In genomic region chr9:129968690-129969485, GRCh38 we compare ENCODE assay signal across 10 cellular contexts.
A peak's percentile ranks its signal among the peaks of the same experiment; 100 is the strongest.
DNase-seq lines count a peak whose midpoint lies in the region; ATAC-seq and TF ChIP-seq lines count a peak whose summit lies in the region.
"Had no signal": no experiment of that assay in that cellular context is flagged by ENCODE, and none has a peak within 500 bp of the region (broad histone marks: within the 10 kb centered on the region; RNA-seq: fewer than 3 reads in every experiment).

No MANE protein-coding gene starts in this region.

- peaks cover 48% of the 10 kb centered on the region for H3K4me1 Mint-ChIP-seq in T-helper 2 cell treated with Interferon-gamma antibody and Interleukin-4, amounts not matched to agents 5 μg/mL and 100 μg/mL, for 36 hours (ENCODE audit: low read depth)
- peaks cover 52% of the 10 kb centered on the region for H3K4me1 Mint-ChIP-seq in activated CD4-positive, alpha-beta memory T cell treated with anti-CD3 and anti-CD28 coated beads, Interleukin-2, amount 10 ng/mL, durations not matched to agents 7 days and 5 days

- peak overlapping the region; percentile 47 for H3K27ac Mint-ChIP-seq in T-helper 2 cell treated with Interferon-gamma antibody and Interleukin-4, amounts not matched to agents 5 μg/mL and 100 μg/mL, for 36 hours
- H3K27ac Mint-ChIP-seq in activated CD4-positive, alpha-beta memory T cell treated with anti-CD3 and anti-CD28 coated beads, Interleukin-2, amount 10 ng/mL, durations not matched to agents 7 days and 5 days: peak overlapping the region; percentile 3

- POLR2A ChIA-PET in activated CD4-positive, alpha-beta memory T cell treated with anti-CD3 and anti-CD28 coated beads, Interleukin-2, amount 10 ng/mL, durations not matched to agents 7 days and 5 days (lab: Charles Lee): interaction anchor here (0.6 to 1.7 kb wide), 5 partner anchors 19 to 84 kb away, joined by 3 to 4 read pairs (median 3); partner anchors contain the start of gene FNBP1

- H3K27ac ChIP-seq in gastroesophageal sphincter (peak overlapping the region; percentile 45 to 96 (median 88)), stomach smooth muscle (ENCODE audit: low read length) (peak overlapping the region; percentile 1)

- CTCF ChIA-PET in activated CD4-positive, alpha-beta memory T cell treated with anti-CD3 and anti-CD28 coated beads, Interleukin-2, amount 10 ng/mL, durations not matched to agents 7 days and 5 days (lab: Charles Lee): interaction anchor here (0.9 to 1.5 kb wide), 3 partner anchors 10 to 32 kb away, joined by 3 to 4 read pairs (median 3); no protein-coding TSS in a partner anchor

- H3K4me3 Mint-ChIP-seq in T-helper 2 cell treated with Interferon-gamma antibody and Interleukin-4, amounts not matched to agents 5 μg/mL and 100 μg/mL, for 36 hours: no peak overlapping the region
- H3K4me3 Mint-ChIP-seq in activated CD4-positive, alpha-beta memory T cell treated with anti-CD3 and anti-CD28 coated beads, Interleukin-2, amount 10 ng/mL, durations not matched to agents 7 days and 5 days: no peak overlapping the region

- DNase-seq in T-helper 2 cell treated with Interferon-gamma antibody and Interleukin-4, amounts not matched to agents 5 μg/mL and 100 μg/mL, for 36 hours (ENCODE audit: low spot score): no peak
- DNase-seq in T-helper 2 cell (no peak), hippocampal formation (lab: John Stamatoyannopoulos, UW) (no peak), NCI-H2081 (lab: John Stamatoyannopoulos, UW) (no peak)
- no peak for DNase-seq in activated CD4-positive, alpha-beta memory T cell treated with anti-CD3 and anti-CD28 coated beads, Interleukin-2, amount 10 ng/mL, durations not matched to agents 7 days and 5 days
- DNase-seq in NK-92 treated with Interleukin-12 subunit alpha and Interleukin-12 subunit beta, amount 100 ng/mL, for 24 hours (lab: John Stamatoyannopoulos, UW): no peak
- DNase-seq: AML-193, H7 had no signal

- no peak for TF ChIP-seq POLR2A in gastroesophageal sphincter (IDR thresholded peaks at IDR 0.05)

- H3K36me3 ChIP-seq in gastroesophageal sphincter (peaks cover 0 to 45% of the 10 kb centered on the region in 2 donors), stomach smooth muscle (ENCODE audit: control insufficient read depth in 2 of 2, insufficient read depth in 2 of 2, low read length in 2 of 2) (peaks cover 6 to 19% of the 10 kb centered on the region in 2 donors)

- ATAC-seq in gastroesophageal sphincter: peak; percentile 85

- WGBS in gastroesophageal sphincter (ENCODE audit: low coverage in 1 of 2), 2 donors: 16 to 36% methylated on average over 2 to 4 of the region's 4 CpGs

- H3K27me3 ChIP-seq in gastroesophageal sphincter: no peaks in the 10 kb centered on the region
- no peaks in the 10 kb centered on the region for H3K27me3 ChIP-seq in stomach smooth muscle (ENCODE audit: control insufficient read depth in 1 of 2, insufficient read depth in 2 of 2, low read length in 2 of 2)

- no peak overlapping the region for H3K4me3 ChIP-seq in gastroesophageal sphincter
- no peak overlapping the region for H3K4me3 ChIP-seq in stomach smooth muscle (ENCODE audit: low read length in 2 of 2)

- H3K9ac ChIP-seq in stomach smooth muscle (ENCODE audit: low read length in 2 of 2): no peak overlapping the region

- H3K27me3 Mint-ChIP-seq in T-helper 2 cell treated with Interferon-gamma antibody and Interleukin-4, amounts not matched to agents 5 μg/mL and 100 μg/mL, for 36 hours (ENCODE audit: low read depth): no peaks in the 10 kb centered on the region
- H3K27me3 Mint-ChIP-seq in activated CD4-positive, alpha-beta memory T cell treated with anti-CD3 and anti-CD28 coated beads, Interleukin-2, amount 10 ng/mL, durations not matched to agents 7 days and 5 days: no peaks in the 10 kb centered on the region

- TF ChIP-seq EP300 in gastroesophageal sphincter (IDR thresholded peaks at IDR 0.05): no peak

- peak in 1 of 4 experiments; percentile 32 for TF ChIP-seq CTCF in gastroesophageal sphincter (IDR thresholded peaks at IDR 0.05)

- H3K36me3 Mint-ChIP-seq in T-helper 2 cell treated with Interferon-gamma antibody and Interleukin-4, amounts not matched to agents 5 μg/mL and 100 μg/mL, for 36 hours (ENCODE audit: low read depth): peaks cover 62% of the 10 kb centered on the region
- peaks cover 59% of the 10 kb centered on the region for H3K36me3 Mint-ChIP-seq in activated CD4-positive, alpha-beta memory T cell treated with anti-CD3 and anti-CD28 coated beads, Interleukin-2, amount 10 ng/mL, durations not matched to agents 7 days and 5 days (ENCODE audit: low read depth)

- no peaks in the 10 kb centered on the region for H3K9me3 ChIP-seq in gastroesophageal sphincter
- H3K9me3 ChIP-seq in stomach smooth muscle (ENCODE audit: control insufficient read depth in 2 of 2, low read length in 2 of 2): no peaks in the 10 kb centered on the region

- peaks cover 11 to 94% (median 27%) of the 10 kb centered on the region in 3 donors for H3K4me1 ChIP-seq in gastroesophageal sphincter
- H3K4me1 ChIP-seq in stomach smooth muscle (ENCODE audit: control insufficient read depth, insufficient read depth, low read length): peaks cover 28% of the 10 kb centered on the region

- no peaks in the 10 kb centered on the region for H3K9me3 Mint-ChIP-seq in T-helper 2 cell treated with Interferon-gamma antibody and Interleukin-4, amounts not matched to agents 5 μg/mL and 100 μg/mL, for 36 hours
- H3K9me3 Mint-ChIP-seq in activated CD4-positive, alpha-beta memory T cell treated with anti-CD3 and anti-CD28 coated beads, Interleukin-2, amount 10 ng/mL, durations not matched to agents 7 days and 5 days: no peaks in the 10 kb centered on the region
